In the genomic region with DNA sequence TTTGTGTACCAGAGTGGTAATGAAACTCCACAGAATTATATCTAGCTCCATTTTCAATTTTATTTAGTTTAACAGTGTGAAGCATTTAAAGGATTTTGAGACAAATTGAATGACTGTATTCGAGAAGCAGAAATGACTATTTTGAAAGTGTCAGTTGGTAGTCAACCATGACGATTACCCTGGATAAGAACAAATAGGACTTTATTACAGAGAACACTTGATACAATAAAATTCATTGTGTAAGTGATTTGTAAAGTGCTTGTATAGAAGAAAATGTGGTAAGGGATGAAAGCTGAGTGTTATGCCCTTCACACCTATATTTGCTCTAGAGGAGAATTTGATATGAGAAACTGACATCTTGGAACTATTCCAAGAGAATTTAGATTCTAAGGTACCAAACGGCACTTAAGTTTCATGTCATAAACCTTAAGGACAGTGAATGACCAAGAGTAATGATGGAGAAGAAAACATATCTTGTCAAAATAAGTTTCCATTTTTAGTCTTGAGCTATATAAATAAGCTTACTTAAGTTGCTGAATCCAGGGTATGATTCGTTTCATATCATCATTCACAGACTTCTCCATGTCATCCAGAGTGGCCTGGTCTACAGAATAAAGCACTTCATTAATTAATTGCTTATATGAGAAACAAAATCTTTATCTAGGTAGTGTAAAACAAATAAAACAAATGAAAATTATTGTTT, we compare ENCODE assay signal across 1 cellular context.
A peak's percentile ranks its signal among the peaks of the same experiment; 100 is the strongest.
TF ChIP-seq lines count a peak whose summit lies in the region.

No MANE protein-coding gene starts in this region.

TF ChIP-seq in GM12878, 131 proteins besides CTCF, POLR2A, EP300 and RAD21 (continued from another document):
- TF ChIP-seq, protein P1, sequence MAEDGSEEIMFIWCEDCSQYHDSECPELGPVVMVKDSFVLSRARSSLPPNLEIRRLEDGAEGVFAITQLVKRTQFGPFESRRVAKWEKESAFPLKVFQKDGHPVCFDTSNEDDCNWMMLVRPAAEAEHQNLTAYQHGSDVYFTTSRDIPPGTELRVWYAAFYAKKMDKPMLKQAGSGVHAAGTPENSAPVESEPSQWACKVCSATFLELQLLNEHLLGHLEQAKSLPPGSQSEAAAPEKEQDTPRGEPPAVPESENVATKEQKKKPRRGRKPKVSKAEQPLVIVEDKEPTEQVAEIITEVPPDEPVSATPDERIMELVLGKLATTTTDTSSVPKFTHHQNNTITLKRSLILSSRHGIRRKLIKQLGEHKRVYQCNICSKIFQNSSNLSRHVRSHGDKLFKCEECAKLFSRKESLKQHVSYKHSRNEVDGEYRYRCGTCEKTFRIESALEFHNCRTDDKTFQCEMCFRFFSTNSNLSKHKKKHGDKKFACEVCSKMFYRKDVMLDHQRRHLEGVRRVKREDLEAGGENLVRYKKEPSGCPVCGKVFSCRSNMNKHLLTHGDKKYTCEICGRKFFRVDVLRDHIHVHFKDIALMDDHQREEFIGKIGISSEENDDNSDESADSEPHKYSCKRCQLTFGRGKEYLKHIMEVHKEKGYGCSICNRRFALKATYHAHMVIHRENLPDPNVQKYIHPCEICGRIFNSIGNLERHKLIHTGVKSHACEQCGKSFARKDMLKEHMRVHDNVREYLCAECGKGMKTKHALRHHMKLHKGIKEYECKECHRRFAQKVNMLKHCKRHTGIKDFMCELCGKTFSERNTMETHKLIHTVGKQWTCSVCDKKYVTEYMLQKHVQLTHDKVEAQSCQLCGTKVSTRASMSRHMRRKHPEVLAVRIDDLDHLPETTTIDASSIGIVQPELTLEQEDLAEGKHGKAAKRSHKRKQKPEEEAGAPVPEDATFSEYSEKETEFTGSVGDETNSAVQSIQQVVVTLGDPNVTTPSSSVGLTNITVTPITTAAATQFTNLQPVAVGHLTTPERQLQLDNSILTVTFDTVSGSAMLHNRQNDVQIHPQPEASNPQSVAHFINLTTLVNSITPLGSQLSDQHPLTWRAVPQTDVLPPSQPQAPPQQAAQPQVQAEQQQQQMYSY (CRISPR knock-in tag; IDR thresholded peaks at IDR 0.05): no peak
- peak; percentile 59 for TF ChIP-seq JUNB (IDR thresholded peaks at IDR 0.05)
- TF ChIP-seq, protein P2, sequence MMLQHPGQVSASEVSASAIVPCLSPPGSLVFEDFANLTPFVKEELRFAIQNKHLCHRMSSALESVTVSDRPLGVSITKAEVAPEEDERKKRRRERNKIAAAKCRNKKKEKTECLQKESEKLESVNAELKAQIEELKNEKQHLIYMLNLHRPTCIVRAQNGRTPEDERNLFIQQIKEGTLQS (IDR thresholded peaks at IDR 0.05; ENCODE audit: borderline replicate concordance, extremely low read depth, low read depth, low read length): no peak
